In genomic region chr14:55577229-55577628, GRCh38 we compare ENCODE assay signal across 15 cellular contexts. TPM values are rescaled to one million over a fixed set of nuclear protein-coding genes. Genes with fewer than 3 reads are reported as not detected.
DNase-seq lines count a peak whose midpoint lies in the region; ATAC-seq, FAIRE-seq and TF ChIP-seq lines count a peak whose summit lies in the region.
"Had no signal": no experiment of that assay in that cellular context is flagged by ENCODE, and none has a peak within 500 bp of the region (broad histone marks: within the 10 kb centered on the region; RNA-seq: fewer than 3 reads in every experiment).

No MANE protein-coding gene starts in this region.

- DNase-seq in GM12865 (ENCODE audit: low read depth): peak; percentile 22
- DNase-seq in astrocyte (ENCODE audit: low read depth): peak; percentile 17
- no peak for DNase-seq in NAMALWA (ENCODE audit: low spot score)
- no peak for DNase-seq in T-helper 17 cell
- DNase-seq in NCI-H1694 treated with DMSO at 0.1 percent for 48 hours (lab: John Stamatoyannopoulos, UW): no peak
- DNase-seq: ACHN; CD8-positive, alpha-beta T cell; NCI-H1092 treated with DMSO at 0.1 percent for 48 hours; NCI-H1694; Peyer's patch; SHP77 treated with DMSO at 0.1 percent for 48 hours had no signal

- H3K4me3 Mint-ChIP-seq in astrocyte (ENCODE audit: unreplicated experiment): no peak overlapping the region
- peak overlapping the region; percentile 15 to 64 (median 26) for H3K4me3 Mint-ChIP-seq in nephron
- no peak overlapping the region for H3K4me3 Mint-ChIP-seq in T-helper 17 cell
- H3K4me3 Mint-ChIP-seq: B cell; CD8-positive, alpha-beta T cell had no signal

- H3K9ac ChIP-seq in OCI-LY3 (ENCODE audit: low read length) (peak overlapping the region; percentile 45), astrocyte (ENCODE audit: low read length) (no peak overlapping the region)

- H3K4me1 ChIP-seq in OCI-LY3 (ENCODE audit: low read length): peaks cover 52% of the 10 kb centered on the region
- H3K4me1 ChIP-seq in astrocyte (ENCODE audit: insufficient read depth, low read length): peaks cover 10% of the 10 kb centered on the region

- H3K9me3 ChIP-seq in OCI-LY3 (ENCODE audit: insufficient read depth, low read length): no peaks in the 10 kb centered on the region
- H3K9me3 ChIP-seq in astrocyte (ENCODE audit: insufficient read depth, low read depth, low read length): no peaks in the 10 kb centered on the region
- no peaks in the 10 kb centered on the region for H3K9me3 ChIP-seq in T-helper 17 cell (ENCODE audit: control insufficient read depth, low read length, poor library complexity, severe bottlenecking)
- H3K9me3 ChIP-seq: Peyer's patch had no signal

- ATAC-seq in HG03175 (IDR thresholded peaks at IDR 0.05; ENCODE audit: unreplicated experiment) (no peak), T-helper 17 cell (no peak)
- ATAC-seq: CD8-positive, alpha-beta T cell had no signal

- H3K27me3 Mint-ChIP-seq in astrocyte (ENCODE audit: low read depth, unreplicated experiment) (no peaks in the 10 kb centered on the region), nephron (ENCODE audit: low read depth) (no peaks in the 10 kb centered on the region), T-helper 17 cell (peaks cover 6% of the 10 kb centered on the region)
- H3K27me3 Mint-ChIP-seq: B cell had no signal

- no peaks in the 10 kb centered on the region for H3K27me3 ChIP-seq in OCI-LY3 (ENCODE audit: low read depth, low read length)
- H3K27me3 ChIP-seq in astrocyte (ENCODE audit: insufficient read depth, low read length): no peaks in the 10 kb centered on the region
- H3K27me3 ChIP-seq: Peyer's patch had no signal

- peak overlapping the region; percentile 92 for H3K27ac ChIP-seq in OCI-LY3 (ENCODE audit: low read length)
- no peak overlapping the region for H3K27ac ChIP-seq in astrocyte (ENCODE audit: low read depth, low read length)
- H3K27ac ChIP-seq: Peyer's patch had no signal

- H3K79me2 ChIP-seq in OCI-LY3 (ENCODE audit: low read length) (peaks cover 38% of the 10 kb centered on the region), astrocyte (ENCODE audit: insufficient read depth, low read length) (peaks cover 25% of the 10 kb centered on the region)

- H3K9me3 Mint-ChIP-seq in astrocyte (ENCODE audit: unreplicated experiment) (no peaks in the 10 kb centered on the region), nephron (no peaks in the 10 kb centered on the region)
- H3K9me3 Mint-ChIP-seq: CD8-positive, alpha-beta T cell had no signal

- H3K27ac Mint-ChIP-seq in astrocyte (ENCODE audit: unreplicated experiment) (no peak overlapping the region), nephron (no peak overlapping the region), T-helper 17 cell (no peak overlapping the region)
- H3K27ac Mint-ChIP-seq: B cell; CD8-positive, alpha-beta T cell had no signal

- no peak for TF ChIP-seq CTCF in GM12865 (IDR thresholded peaks at IDR 0.05; ENCODE audit: insufficient read depth, low read depth, low read length, missing control alignments)
- no peak for TF ChIP-seq CTCF in OCI-LY3 (IDR thresholded peaks at IDR 0.05; ENCODE audit: low read depth, low read length)
- TF ChIP-seq CTCF in astrocyte (IDR thresholded peaks at IDR 0.05; ENCODE audit: insufficient read depth, low read depth, low read length): no peak
- TF ChIP-seq CTCF in nephron (IDR thresholded peaks at IDR 0.05; ENCODE audit: unreplicated experiment in 3 of 3): no peak

- H2AFZ ChIP-seq in OCI-LY3 (ENCODE audit: low read depth, low read length) (no peak overlapping the region), astrocyte (ENCODE audit: low read depth, low read length) (no peak overlapping the region)

- no peaks in the 10 kb centered on the region for H3K36me3 Mint-ChIP-seq in astrocyte (ENCODE audit: low read depth, unreplicated experiment)
- H3K36me3 Mint-ChIP-seq in nephron (ENCODE audit: low read depth): peaks cover 3% of the 10 kb centered on the region
- no peaks in the 10 kb centered on the region for H3K36me3 Mint-ChIP-seq in T-helper 17 cell (ENCODE audit: low read depth)

- H3K36me3 ChIP-seq in OCI-LY3 (replicated peaks; ENCODE audit: low read depth, low read length) (peaks cover 7% of the 10 kb centered on the region), astrocyte (ENCODE audit: insufficient read depth, low read length) (no peaks in the 10 kb centered on the region)
- H3K36me3 ChIP-seq: Peyer's patch had no signal

- H3K4me1 Mint-ChIP-seq in astrocyte (ENCODE audit: low read depth, unreplicated experiment): peaks cover 6% of the 10 kb centered on the region
- peaks cover 32% of the 10 kb centered on the region for H3K4me1 Mint-ChIP-seq in nephron
- H3K4me1 Mint-ChIP-seq in T-helper 17 cell: peaks cover 17% of the 10 kb centered on the region

- H4K20me1 ChIP-seq in OCI-LY3 (ENCODE audit: insufficient read depth, low read length) (peaks cover 15% of the 10 kb centered on the region), astrocyte (ENCODE audit: insufficient read depth, low read length) (peaks cover 15% of the 10 kb centered on the region)

- FAIRE-seq in astrocyte (lab: Jason Lieb, UNC): no peak

- H3K4me2 ChIP-seq in OCI-LY3 (ENCODE audit: low read length) (peak overlapping the region; percentile 95), astrocyte (ENCODE audit: low read length) (no peak overlapping the region)

- H3K4me3 ChIP-seq in GM12865 (ENCODE audit: low read depth, low read length) (no peak overlapping the region), OCI-LY3 (ENCODE audit: low read length) (peak overlapping the region; percentile 65), astrocyte (ENCODE audit: insufficient read depth, low read depth, low read length) (no peak overlapping the region)
- H3K4me3 ChIP-seq: Peyer's patch had no signal

RNA-seq across cellular contexts. Expression of gene KTN1, which starts 2.8 kb away (rescaled TPM):
- total RNA-seq in astrocyte (181 and 193 TPM in 2 replicates), T-helper 17 cell (10 to 100 TPM; 81.6 to 83.5 TPM)

Comparison
In these comparisons a context has a peak if more than half of its experiments do, and no peak if none do; other contexts are left out.
1. DNase-seq: peak in GM12865 (single experiment) and astrocyte (single experiment); none in NAMALWA (single experiment), T-helper 17 cell (0 of 3) and NCI-H1694 treated with DMSO at 0.1 percent for 48 hours (single experiment).
2. H3K4me3 Mint-ChIP-seq: peak in nephron (3 of 3); none in astrocyte (single experiment) and T-helper 17 cell (single experiment).